Comparison of ENCODE assay signal across 2 cellular contexts in genomic region chr10:97690138-97690537, GRCh38.
TF ChIP-seq lines count a peak whose summit lies in the region.

No MANE protein-coding gene starts in this region.

TF ChIP-seq in SK-N-SH, 30 proteins besides CTCF, POLR2A, EP300 and RAD21:
- TF ChIP-seq SMC3 (IDR thresholded peaks at IDR 0.05; ENCODE audit: low read depth, low read length): no peak
- no peak for TF ChIP-seq GATA2 (CRISPR knock-in tag; IDR thresholded peaks at IDR 0.05)
- no peak for TF ChIP-seq RXRA (IDR thresholded peaks at IDR 0.05; ENCODE audit: borderline replicate concordance, low read depth)
- TF ChIP-seq POLR2AphosphoS5 (IDR thresholded peaks at IDR 0.05; ENCODE audit: low read depth, low read length): no peak
- TF ChIP-seq MAX (IDR thresholded peaks at IDR 0.05; ENCODE audit: low read depth): no peak
- no peak for TF ChIP-seq IRF3 (IDR thresholded peaks at IDR 0.05; ENCODE audit: low read depth, low read length)
- TF ChIP-seq EZH2phosphoT487 (IDR thresholded peaks at IDR 0.05; ENCODE audit: borderline replicate concordance, low read depth): no peak
- TF ChIP-seq USF2 (IDR thresholded peaks at IDR 0.05; ENCODE audit: borderline replicate concordance, low read depth, low read length): no peak
- TF ChIP-seq CHD2 (IDR thresholded peaks at IDR 0.05; ENCODE audit: low read length, partially characterized antibody): no peak
- no peak for TF ChIP-seq SIN3A (IDR thresholded peaks at IDR 0.05; ENCODE audit: borderline replicate concordance, low read depth, low read length)
- TF ChIP-seq REST (IDR thresholded peaks at IDR 0.05; ENCODE audit: low read depth, low read length): no peak
- TF ChIP-seq USF1 (IDR thresholded peaks at IDR 0.05; ENCODE audit: borderline replicate concordance, low read depth): no peak
- TF ChIP-seq GABPA (IDR thresholded peaks at IDR 0.05; ENCODE audit: low read depth): no peak
- no peak for TF ChIP-seq FOXJ3 (CRISPR knock-in tag; IDR thresholded peaks at IDR 0.05)
- TF ChIP-seq YY1 (IDR thresholded peaks at IDR 0.05; ENCODE audit: low read depth): no peak

TF ChIP-seq in SK-N-SH treated with all-trans-retinoic acid at 6 μM for 48 hours, 23 proteins besides CTCF, POLR2A, EP300 and RAD21:
- no peak for TF ChIP-seq SNAI2 (CRISPR knock-in tag; IDR thresholded peaks at IDR 0.05)
- no peak for TF ChIP-seq TCF4 (CRISPR knock-in tag; IDR thresholded peaks at IDR 0.05; ENCODE audit: borderline replicate concordance)
- no peak for TF ChIP-seq CSDC2 (CRISPR knock-in tag; IDR thresholded peaks at IDR 0.05)
